Comparison of ENCODE assay signal across 16 cellular contexts in genomic region chr3:157073810-157074209, GRCh38.
DNase-seq lines count a peak whose midpoint lies in the region; ATAC-seq, FAIRE-seq and TF ChIP-seq lines count a peak whose summit lies in the region.
"Had no signal": no experiment of that assay in that cellular context is flagged by ENCODE, and none has a peak within 500 bp of the region (broad histone marks: within the 10 kb centered on the region; RNA-seq: fewer than 3 reads in every experiment).

No MANE protein-coding gene starts in this region.

- H3K27me3 Mint-ChIP-seq in astrocyte (ENCODE audit: low read depth, unreplicated experiment): peaks cover 7% of the 10 kb centered on the region

- POLR2A ChIA-PET in A673 (lab: Charles Lee; ENCODE audit: low non-redundant PET): no interaction called here

- H2AFZ ChIP-seq in astrocyte (ENCODE audit: low read depth, low read length): no peak overlapping the region

- H3K36me3 Mint-ChIP-seq in astrocyte (ENCODE audit: low read depth, unreplicated experiment): no peaks in the 10 kb centered on the region
- H3K36me3 Mint-ChIP-seq: T-cell had no signal

- H3K4me3 ChIP-seq in A673 (ENCODE audit: low read depth, low read length, poor library complexity, severe bottlenecking) (no peak overlapping the region), astrocyte (ENCODE audit: insufficient read depth, low read depth, low read length) (no peak overlapping the region)

- H3K79me2 ChIP-seq in astrocyte (ENCODE audit: insufficient read depth, low read length): no peaks in the 10 kb centered on the region

- H3K4me1 ChIP-seq in A673 (ENCODE audit: insufficient read depth, low read length, poor library complexity, severe bottlenecking) (peaks cover 32% of the 10 kb centered on the region), astrocyte (ENCODE audit: insufficient read depth, low read length) (peaks cover 7% of the 10 kb centered on the region), foreskin keratinocyte (no peaks in the 10 kb centered on the region)

- peak; percentile 57 for TF ChIP-seq CTCF in A673 (conservative IDR thresholded peaks at IDR 0.05; ENCODE audit: low read depth, low read length)
- TF ChIP-seq CTCF in astrocyte (IDR thresholded peaks at IDR 0.05; ENCODE audit: insufficient read depth, low read depth, low read length): no peak
- peak; percentile 45 for TF ChIP-seq CTCF in foreskin keratinocyte (conservative IDR thresholded peaks at IDR 0.05)

- peaks cover 24% of the 10 kb centered on the region for H3K4me1 Mint-ChIP-seq in astrocyte (ENCODE audit: low read depth, unreplicated experiment)

- no peaks in the 10 kb centered on the region for H4K20me1 ChIP-seq in astrocyte (ENCODE audit: insufficient read depth, low read length)

- no TSS peak for BruUV-seq in A673 (replicated peaks; lab: Mats Ljungman, UMichigan)

- H3K36me3 ChIP-seq in A673 (ENCODE audit: insufficient read depth, low read length, poor library complexity, severe bottlenecking): no peaks in the 10 kb centered on the region
- H3K36me3 ChIP-seq in astrocyte (ENCODE audit: insufficient read depth, low read length): no peaks in the 10 kb centered on the region

- no peak overlapping the region for H3K27ac Mint-ChIP-seq in astrocyte (ENCODE audit: unreplicated experiment)
- H3K27ac Mint-ChIP-seq: T-cell had no signal

- H3K9ac ChIP-seq in astrocyte (ENCODE audit: low read length): peak overlapping the region; percentile 43

- CTCF ChIA-PET in A673 (lab: Charles Lee): no interaction called here

- no peaks in the 10 kb centered on the region for H3K9me3 Mint-ChIP-seq in astrocyte (ENCODE audit: unreplicated experiment)
- H3K9me3 Mint-ChIP-seq: T-cell had no signal

- H3K27ac ChIP-seq in A673 (ENCODE audit: low read depth, low read length, poor library complexity, severe bottlenecking) (no peak overlapping the region), astrocyte (ENCODE audit: low read depth, low read length) (no peak overlapping the region), foreskin keratinocyte (no peak overlapping the region)

- DNase-seq in A673 (ENCODE audit: low spot score): peak; percentile 78
- DNase-seq in H4 (ENCODE audit: low spot score): peak; percentile 52
- peak; percentile 72 for DNase-seq in astrocyte (ENCODE audit: low read depth)
- peak in 1 of 2 donors; percentile 32 for DNase-seq in foreskin keratinocyte
- no peak for DNase-seq in stimulated activated CD4-positive, alpha-beta T cell treated with anti-CD3 and anti-CD28 coated beads, Interleukin-15, amount 100 ng/mL, for 24 hours
- no peak for DNase-seq in NCI-H82 (lab: John Stamatoyannopoulos, UW)
- DNase-seq in activated CD4-positive, alpha-beta T cell treated with anti-CD3 and anti-CD28 coated beads, Interleukin-2, amount 50 U/mL, for 4 hours: no peak
- DNase-seq: activated CD4-positive, alpha-beta T cell treated with anti-CD3 and anti-CD28 coated beads, Interleukin-2, amount 50 U/mL, for 48 hours; activated gamma-delta T cell; cerebellar nuclear complex; KBM-7; NCI-H187 treated with DMSO at 0.1 percent for 48 hours; NK-92 treated with Interleukin-12 subunit alpha and Interleukin-12 subunit beta, amount 100 ng/mL, for 24 hours; T-cell had no signal

- no peaks in the 10 kb centered on the region for H3K9me3 ChIP-seq in A673 (ENCODE audit: low read depth, low read length, poor library complexity, severe bottlenecking)
- H3K9me3 ChIP-seq in astrocyte (ENCODE audit: insufficient read depth, low read depth, low read length): no peaks in the 10 kb centered on the region

- ATAC-seq in foreskin keratinocyte (peak; percentile 62), HG02798 (IDR thresholded peaks at IDR 0.05; ENCODE audit: poor library complexity, unreplicated experiment) (no peak)
- ATAC-seq: T-cell had no signal

- H3K27me3 ChIP-seq in A673 (replicated peaks; ENCODE audit: insufficient read depth, low read depth, low read length, poor library complexity): no peaks in the 10 kb centered on the region
- H3K27me3 ChIP-seq in astrocyte (ENCODE audit: insufficient read depth, low read length): no peaks in the 10 kb centered on the region
- no peaks in the 10 kb centered on the region for H3K27me3 ChIP-seq in foreskin keratinocyte

- intact Hi-C loops in A673 (cut with micrococcal nuclease; ENCODE audit: unreplicated experiment): no loop called here

- no peak overlapping the region for H3K4me3 Mint-ChIP-seq in astrocyte (ENCODE audit: unreplicated experiment)
- H3K4me3 Mint-ChIP-seq: T-cell had no signal

- H3K4me2 ChIP-seq in astrocyte (ENCODE audit: low read length): peak overlapping the region; percentile 28

- peak; percentile 81 for FAIRE-seq in astrocyte (lab: Jason Lieb, UNC)
- FAIRE-seq: frontal cortex had no signal

Comparison
In these comparisons a context has a peak if more than half of its experiments do, and no peak if none do; other contexts are left out.
1. DNase-seq: peak in A673 (single experiment), H4 (single experiment) and astrocyte (single experiment); none in stimulated activated CD4-positive, alpha-beta T cell treated with anti-CD3 and anti-CD28 coated beads, Interleukin-15, amount 100 ng/mL, for 24 hours (single experiment), NCI-H82 (single experiment) and activated CD4-positive, alpha-beta T cell treated with anti-CD3 and anti-CD28 coated beads, Interleukin-2, amount 50 U/mL, for 4 hours (0 of 2).